18 cellular contexts compared by ENCODE assay signal in genomic region chr18:57772387-57772799, GRCh38. TPM values are rescaled to one million over a fixed set of nuclear protein-coding genes. Genes with fewer than 3 reads are reported as not detected.
DNase-seq lines count a peak whose midpoint lies in the region; ATAC-seq and TF ChIP-seq lines count a peak whose summit lies in the region.
"Had no signal": no experiment of that assay in that cellular context is flagged by ENCODE, and none has a peak within 500 bp of the region (broad histone marks: within the 10 kb centered on the region; RNA-seq: fewer than 3 reads in every experiment).

No MANE protein-coding gene starts in this region.

- H3K36me3 ChIP-seq in PC-9 (ENCODE audit: low read depth), result no peaks in the 10 kb centered on the region
- no peaks in the 10 kb centered on the region for H3K36me3 ChIP-seq in trophoblast cell (ENCODE audit: control insufficient read depth in 1 of 2, insufficient read depth in 2 of 2, low read length in 2 of 2)
- H3K36me3 ChIP-seq in heart right ventricle, result no peaks in the 10 kb centered on the region

- no peaks in the 10 kb centered on the region for H3K79me1 ChIP-seq in trophoblast cell (ENCODE audit: low read length)

- BruUV-seq in PC-9 (replicated peaks; lab: Mats Ljungman, UMichigan), result no TSS peak

- peak overlapping the region; percentile 75 for H3K4me2 ChIP-seq in PC-9
- peak overlapping the region; percentile 16 for H3K4me2 ChIP-seq in trophoblast cell (ENCODE audit: low read length)

- H2BK5ac ChIP-seq in trophoblast cell (ENCODE audit: low read depth, low read length, poor library complexity), result no peak overlapping the region

- H2BK120ac ChIP-seq in trophoblast cell (ENCODE audit: insufficient read depth, low read length, poor library complexity), result no peak overlapping the region

- DNase-seq in ELF-1 (ENCODE audit: low read depth, low spot score) (peak; percentile 40), PC-9 (peak in 1 of 2 experiments; percentile 59), iPS-NIHi7 (ENCODE audit: extremely low spot score) (peak; percentile 24), trophoblast cell (peak; percentile 88 to 98), NCI-H2107 treated with DMSO at 0.1 percent for 48 hours (lab: John Stamatoyannopoulos, UW; ENCODE audit: unreplicated experiment) (no peak), NOMO-1 (lab: John Stamatoyannopoulos, UW; ENCODE audit: unreplicated experiment in 2 of 2) (no peak), ACHN (no peak), heart right ventricle (no peak)
- DNase-seq: activated CD4-positive, alpha-beta T cell treated with anti-CD3 and anti-CD28 coated beads, Interleukin-2, amount 50 U/mL, for 48 hours; EL; H7; hypothalamus; mesendoderm; NCI-H345; stimulated activated CD4-positive, alpha-beta T cell treated with anti-CD3 and anti-CD28 coated beads, Interleukin-2, amount 100 ng/mL, for 48 hours; stimulated activated naive B cell treated with anti-CD40 and anti-IgM and Interleukin-4, amounts not matched to agents 10 μg/mL and 1 μg/mL and 100 μg/mL, for 72 hours; T-helper 9 cell had no signal

- H3K79me2 ChIP-seq in PC-9 (ENCODE audit: low read depth) (peaks cover 80% of the 10 kb centered on the region), trophoblast cell (ENCODE audit: control insufficient read depth, insufficient read depth, low read length, poor library complexity) (no peaks in the 10 kb centered on the region)

- H3K4me3 ChIP-seq in PC-9 (peak overlapping the region; percentile 25; the same call in 1 of the 2 replicates), trophoblast cell (ENCODE audit: low read depth, low read length) (no peak overlapping the region), heart right ventricle (no peak overlapping the region)

- H3K4me1 ChIP-seq in PC-9 (replicated peaks; ENCODE audit: insufficient read depth) (peaks cover 86% of the 10 kb centered on the region), trophoblast cell (ENCODE audit: control insufficient read depth in 1 of 2, insufficient read depth in 2 of 2, low read length in 2 of 2) (peaks cover 15 to 17% of the 10 kb centered on the region in 2 experiments), heart right ventricle (peaks cover 13 to 96% (median 73%) of the 10 kb centered on the region in 9 donors)

- no peak overlapping the region for H3K23ac ChIP-seq in trophoblast cell (ENCODE audit: low read length)

- no peak overlapping the region for H2AK5ac ChIP-seq in trophoblast cell (ENCODE audit: low read length)

- no peak overlapping the region for H4K12ac ChIP-seq in trophoblast cell (ENCODE audit: low read depth, low read length)

- no CpG with 5 or more reads among the region's 9 CpGs for WGBS in trophoblast cell (ENCODE audit: extremely low coverage, insufficient coverage, insufficient read length)
- WGBS in heart right ventricle, 2 donors, result 84 to 88% methylated on average over 9 of the region's 9 CpGs

- H2BK12ac ChIP-seq in trophoblast cell (ENCODE audit: low read length), result no peak overlapping the region

- H4K8ac ChIP-seq in trophoblast cell (ENCODE audit: low read depth, low read length), result no peak overlapping the region

- peak overlapping the region; percentile 96 for H3K27ac ChIP-seq in PC-9
- H3K27ac ChIP-seq in trophoblast cell (ENCODE audit: low read depth, low read length), result no peak overlapping the region
- H3K27ac ChIP-seq in heart right ventricle, result peak overlapping the region in 4 of 10 donors; percentile 41 to 85 (median 70)

- intact Hi-C loops in PC-9 (cut with micrococcal nuclease; ENCODE audit: unreplicated experiment) (no loop called here), heart right ventricle (cut with DNase I) (no loop called here)

- H3K9ac ChIP-seq in trophoblast cell (ENCODE audit: low read length), result no peak overlapping the region

- H4K20me1 ChIP-seq in PC-9 (ENCODE audit: insufficient read depth), result no peaks in the 10 kb centered on the region

- POLR2A ChIA-PET in PC-9 (lab: Charles Lee; ENCODE audit: unreplicated experiment), result no interaction called here

- no peak for TF ChIP-seq CTCF in PC-9 (conservative IDR thresholded peaks at IDR 0.05)
- no peak for TF ChIP-seq CTCF in heart right ventricle (IDR thresholded peaks at IDR 0.05)

- H3K27me3 ChIP-seq in PC-9 (ENCODE audit: insufficient read depth, low read depth) (no peaks in the 10 kb centered on the region), trophoblast cell (ENCODE audit: insufficient read depth, low read length) (no peaks in the 10 kb centered on the region), heart right ventricle (no peaks in the 10 kb centered on the region)

- no peak overlapping the region for H3K14ac ChIP-seq in trophoblast cell (ENCODE audit: low read length)

- H3K18ac ChIP-seq in trophoblast cell (ENCODE audit: low read length), result no peak overlapping the region

- H2AFZ ChIP-seq in PC-9, result no peak overlapping the region
- no peak overlapping the region for H2AFZ ChIP-seq in trophoblast cell (ENCODE audit: insufficient read depth, low read length, poor library complexity)

- H3K9me2 ChIP-seq in PC-9 (ENCODE audit: insufficient read depth), result no peaks in the 10 kb centered on the region

- H4K91ac ChIP-seq in trophoblast cell (ENCODE audit: low read depth, low read length), result no peak overlapping the region

- ATAC-seq in heart right ventricle, result no peak
- ATAC-seq: activated T-helper 17 cell treated with anti-CD3 and anti-CD28 coated beads, Interleukin-2, amount 50 U/mL, for 72 hours; stimulated activated naive B cell treated with anti-CD40 and anti-IgM and Interleukin-4, amounts not matched to agents 10 μg/mL and 1 μg/mL and 100 μg/mL, for 72 hours had no signal

- H3K4ac ChIP-seq in trophoblast cell (ENCODE audit: low read depth, low read length), result no peak overlapping the region

- H3F3A ChIP-seq in PC-9 (ENCODE audit: insufficient read depth, low read depth), result peaks cover 45% of the 10 kb centered on the region

- in situ Hi-C loops in ACHN (cut with HindIII; ENCODE audit: low pct_ligation_motif_present, low pct_unique_long_range_greater_than_20kb, low sequenced_read_pairs), result no loop called here

- no peaks in the 10 kb centered on the region for H3K9me3 ChIP-seq in PC-9 (ENCODE audit: insufficient read depth, low read depth)
- H3K9me3 ChIP-seq in trophoblast cell (ENCODE audit: insufficient read depth, low read depth, low read length), result no peaks in the 10 kb centered on the region
- no peaks in the 10 kb centered on the region for H3K9me3 ChIP-seq in heart right ventricle

- CTCF ChIA-PET in PC-9 (lab: Charles Lee), result interaction anchor here (0.6 kb wide), 1 partner anchor 349 kb away, joined by 3 read pairs; no protein-coding TSS in a partner anchor

RNA-seq across cellular contexts. Expression of gene ATP8B1, which starts 30.7 kb away (rescaled TPM):
- total RNA-seq in PC-9 (2021), result 16.7 and 23.4 TPM in 2 replicates
- polyA plus RNA-seq in trophoblast cell (2013), result 2.3 and 2.5 TPM in 2 replicates
- total RNA-seq in heart right ventricle, result 10 to 100 TPM in 4 of 10 donors, 1 to 10 TPM in 6; 4.1 to 16.5 (median 8.1) TPM
- 1 to 10 TPM; 2.7 to 3.7 TPM for polyA plus RNA-seq in heart right ventricle
- total RNA-seq: activated T-helper 17 cell treated with anti-CD3 and anti-CD28 coated beads, Interleukin-2, amount 50 U/mL, for 72 hours had no signal

Comparison
In these comparisons a context has a peak if more than half of its experiments do, and no peak if none do; other contexts are left out.
1. DNase-seq: peak in ELF-1 (single experiment), iPS-NIHi7 (single experiment) and trophoblast cell (2 of 2); none in NCI-H2107 treated with DMSO at 0.1 percent for 48 hours (single experiment), NOMO-1 (0 of 2), ACHN (single experiment) and heart right ventricle (0 of 2).